Comparison of ENCODE assay signal across 8 cellular contexts in genomic region chr10:124918906-124919305, GRCh38. TPM values are rescaled to one million over a fixed set of nuclear protein-coding genes. Genes with fewer than 3 reads are reported as not detected.
DNase-seq lines count a peak whose midpoint lies in the region; ATAC-seq and TF ChIP-seq lines count a peak whose summit lies in the region.

No MANE protein-coding gene starts in this region.

- H3K4me1 ChIP-seq in RWPE2 (ENCODE audit: insufficient read depth, poor library complexity, severe bottlenecking) (peaks cover 28% of the 10 kb centered on the region), esophagus muscularis mucosa (peaks cover 44 to 60% (median 55%) of the 10 kb centered on the region in 4 donors), psoas muscle (peaks cover 40% of the 10 kb centered on the region)

- H3K4me3 ChIP-seq in GM12865 (ENCODE audit: low read depth, low read length) (peak overlapping the region; percentile 88), RWPE2 (ENCODE audit: severe bottlenecking) (peak overlapping the region; percentile 100), esophagus muscularis mucosa (peak overlapping the region in 2 of 4 donors; percentile 94 to 98), psoas muscle (peak overlapping the region; percentile 81)

- H3K27me3 ChIP-seq in RWPE2 (ENCODE audit: insufficient read depth, poor library complexity, severe bottlenecking): no peaks in the 10 kb centered on the region
- no peaks in the 10 kb centered on the region for H3K27me3 ChIP-seq in esophagus muscularis mucosa
- no peaks in the 10 kb centered on the region for H3K27me3 ChIP-seq in psoas muscle (ENCODE audit: insufficient read depth in 3 of 3, low read length in 2 of 3)

- no peak for TF ChIP-seq POLR2A in esophagus muscularis mucosa (IDR thresholded peaks at IDR 0.05; ENCODE audit: low read depth)

- TF ChIP-seq CTCF in GM12865 (IDR thresholded peaks at IDR 0.05; ENCODE audit: insufficient read depth, low read depth, low read length, missing control alignments): no peak
- TF ChIP-seq CTCF in RWPE2 (IDR thresholded peaks at IDR 0.05; ENCODE audit: poor library complexity, severe bottlenecking): no peak
- TF ChIP-seq CTCF in esophagus muscularis mucosa (IDR thresholded peaks at IDR 0.05): no peak
- no peak for TF ChIP-seq CTCF in psoas muscle (IDR thresholded peaks at IDR 0.05)

- intact Hi-C loops in esophagus muscularis mucosa (cut with DNase I) (loop anchor here (5.0 to 10.0 kb wide), 3 partner anchors 117 to 236 kb away; partner anchors contain the start of gene ABRAXAS2), psoas muscle (cut with DNase I) (loop anchor here (5.0 to 10.0 kb wide), 2 partner anchors 226 to 903 kb away; partner anchors contain the start of genes BCCIP (in 1 of the 2) and UROS (in 1 of the 2))

- WGBS in esophagus muscularis mucosa: 82% methylated on average over 3 of the region's 3 CpGs
- WGBS in psoas muscle, 3 donors: 29 to 34% (median 34%) methylated on average over 3 of the region's 3 CpGs

- ATAC-seq in RWPE2 (ENCODE audit: low read depth): no peak
- ATAC-seq in psoas muscle: peak; percentile 20 to 71 (median 53)
- ATAC-seq in esophagus mucosa: no peak
- no peak for ATAC-seq in GM18517 (IDR thresholded peaks at IDR 0.05; ENCODE audit: unreplicated experiment)

- TF ChIP-seq EP300 in esophagus muscularis mucosa (IDR thresholded peaks at IDR 0.05): no peak

- DNase-seq in GM12865 (ENCODE audit: low read depth): no peak
- DNase-seq in RWPE2 (ENCODE audit: low spot score): no peak
- DNase-seq in esophagus muscularis mucosa (ENCODE audit: extremely low spot score): no peak
- no peak for DNase-seq in psoas muscle
- DNase-seq in dermis blood vessel endothelial cell: no peak
- no peak for DNase-seq in DMS79 treated with DMSO at 0.1 percent for 48 hours (lab: John Stamatoyannopoulos, UW)

- H3K36me3 ChIP-seq in RWPE2 (ENCODE audit: low read depth): peaks cover 11% of the 10 kb centered on the region; the same call in 1 of the 2 replicates
- H3K36me3 ChIP-seq in esophagus muscularis mucosa: peaks cover 0 to 9% (median 8%) of the 10 kb centered on the region in 4 donors
- peaks cover 0 to 11% of the 10 kb centered on the region in 2 donors for H3K36me3 ChIP-seq in psoas muscle (ENCODE audit: insufficient read depth in 1 of 2, low read depth in 1 of 2)

- H3K27ac ChIP-seq in RWPE2 (ENCODE audit: poor library complexity, severe bottlenecking) (peak overlapping the region; percentile 83), esophagus muscularis mucosa (replicated peaks in 1 of 4) (peak overlapping the region; percentile 98 to 100 (median 98)), psoas muscle (peak overlapping the region; percentile 95)

- no peaks in the 10 kb centered on the region for H3K9me3 ChIP-seq in RWPE2 (ENCODE audit: severe bottlenecking)
- no peaks in the 10 kb centered on the region for H3K9me3 ChIP-seq in esophagus muscularis mucosa
- no peaks in the 10 kb centered on the region for H3K9me3 ChIP-seq in psoas muscle

RNA-seq across cellular contexts. Expression of gene ZRANB1, which starts 23.0 kb away (rescaled TPM):
- 10 to 100 TPM; 30.7 to 42.9 (median 34.8) TPM for total RNA-seq in esophagus muscularis mucosa
- total RNA-seq in psoas muscle: 10 to 100 TPM; 25.7 to 81.4 (median 53.1) TPM
- 100 to 1,000 TPM in 1 of 3 donors, 10 to 100 TPM in 2; 20.9 to 115 (median 57.3) TPM for polyA plus RNA-seq in psoas muscle
- 22.2 and 25.4 TPM in 2 replicates for total RNA-seq in dermis blood vessel endothelial cell
- 14.2 TPM for total RNA-seq in esophagus mucosa

Comparison
In these comparisons a context has a peak if more than half of its experiments do, and no peak if none do; other contexts are left out.
1. ATAC-seq: peak in psoas muscle (4 of 4); none in RWPE2 (single experiment), esophagus mucosa (single experiment) and GM18517 (single experiment).
2. Peak in every context shown above with its lines, with median percentiles within 50 percentile points of each other: H3K27ac ChIP-seq.